ENCODE assay signal across 8 cellular contexts in genomic region chr16:8796469-8797363, GRCh38. TPM values are rescaled to one million over a fixed set of nuclear protein-coding genes. Genes with fewer than 3 reads are reported as not detected.
DNase-seq lines count a peak whose midpoint lies in the region; ATAC-seq lines count a peak whose summit lies in the region.

No MANE protein-coding gene starts in this region.

- POLR2A ChIA-PET in activated CD8-positive, alpha-beta T cell treated with anti-CD3 and anti-CD28 coated beads, Interleukin-2, amount 10 ng/mL, durations not matched to agents 7 days and 5 days (lab: Charles Lee) = interaction anchor here (0.6 to 3.7 kb wide), 9 partner anchors 13 to 179 kb away, joined by 3 to 29 read pairs (median 5); partner anchors contain the start of gene CARHSP1

- peaks cover 36% of the 10 kb centered on the region for H3K4me1 Mint-ChIP-seq in activated CD8-positive, alpha-beta T cell treated with anti-CD3 and anti-CD28 coated beads, Interleukin-2, amount 10 ng/mL, durations not matched to agents 7 days and 5 days (ENCODE audit: low read depth)

- H3K9ac ChIP-seq in iPS-18a (ENCODE audit: low read length) = peak overlapping the region; percentile 87

- peak overlapping the region; percentile 95 for H3K27ac Mint-ChIP-seq in activated CD8-positive, alpha-beta T cell treated with anti-CD3 and anti-CD28 coated beads, Interleukin-2, amount 10 ng/mL, durations not matched to agents 7 days and 5 days

- peak overlapping the region; percentile 99 for H3K4me3 Mint-ChIP-seq in activated CD8-positive, alpha-beta T cell treated with anti-CD3 and anti-CD28 coated beads, Interleukin-2, amount 10 ng/mL, durations not matched to agents 7 days and 5 days

- peaks cover 2% of the 10 kb centered on the region for H3K36me3 ChIP-seq in iPS-18a (ENCODE audit: control insufficient read depth, low read depth, low read length)

- no peaks in the 10 kb centered on the region for H3K27me3 ChIP-seq in iPS-18a (ENCODE audit: control insufficient read depth, insufficient read depth, low read length)

- no peaks in the 10 kb centered on the region for H3K9me3 ChIP-seq in iPS-18a (ENCODE audit: control insufficient read depth, low read depth, low read length)

- CTCF ChIA-PET in activated CD8-positive, alpha-beta T cell treated with anti-CD3 and anti-CD28 coated beads, Interleukin-2, amount 10 ng/mL, durations not matched to agents 7 days and 5 days (lab: Charles Lee) = interaction anchor here (0.8 to 2.0 kb wide), 4 partner anchors 13 to 83 kb away, joined by 4 to 7 read pairs (median 6); partner anchors contain the start of gene CARHSP1

- H3K9me3 Mint-ChIP-seq in activated CD8-positive, alpha-beta T cell treated with anti-CD3 and anti-CD28 coated beads, Interleukin-2, amount 10 ng/mL, durations not matched to agents 7 days and 5 days (ENCODE audit: insufficient read depth) = no peaks in the 10 kb centered on the region

- peaks cover 17% of the 10 kb centered on the region for H3K36me3 Mint-ChIP-seq in activated CD8-positive, alpha-beta T cell treated with anti-CD3 and anti-CD28 coated beads, Interleukin-2, amount 10 ng/mL, durations not matched to agents 7 days and 5 days (ENCODE audit: low read depth)

- peaks cover 7% of the 10 kb centered on the region for H3K4me1 ChIP-seq in iPS-18a (ENCODE audit: control insufficient read depth, low read depth, low read length)

- peak overlapping the region; percentile 95 for H3K4me3 ChIP-seq in iPS-18a (ENCODE audit: low read length)

- H3K27me3 Mint-ChIP-seq in activated CD8-positive, alpha-beta T cell treated with anti-CD3 and anti-CD28 coated beads, Interleukin-2, amount 10 ng/mL, durations not matched to agents 7 days and 5 days (ENCODE audit: low read depth) = no peaks in the 10 kb centered on the region

- DNase-seq in NOMO-1 treated with DMSO at 0.1 percent for 48 hours (lab: John Stamatoyannopoulos, UW; ENCODE audit: unreplicated experiment) = peak; percentile 43
- no peak for DNase-seq in NOMO-1 (lab: John Stamatoyannopoulos, UW; ENCODE audit: unreplicated experiment in 2 of 2)
- DNase-seq in activated CD8-positive, alpha-beta T cell treated with anti-CD3 and anti-CD28 coated beads, Interleukin-2, amount 10 ng/mL, durations not matched to agents 7 days and 5 days = no peak
- DNase-seq in substantia nigra (lab: John Stamatoyannopoulos, UW) = no peak
- no peak for DNase-seq in HUDEP-2 (lab: John Stamatoyannopoulos, UW; ENCODE audit: unreplicated experiment in 76 of 76)

- H3K27ac ChIP-seq in iPS-18a (ENCODE audit: low read length) = peak overlapping the region; percentile 82
- H3K27ac ChIP-seq in substantia nigra (ENCODE audit: low read depth, low read length, poor library complexity, severe bottlenecking) = peak overlapping the region; percentile 79

- ATAC-seq in activated CD8-positive, alpha-beta T cell treated with anti-CD3 and anti-CD28 coated beads, Interleukin-2, amount 10 ng/mL, durations not matched to agents 7 days and 5 days = no peak
- ATAC-seq in HG03108 (IDR thresholded peaks at IDR 0.05; ENCODE audit: unreplicated experiment) = no peak
- ATAC-seq in HG02610 (IDR thresholded peaks at IDR 0.05; ENCODE audit: unreplicated experiment) = no peak

RNA-seq across cellular contexts. Expression of gene TMEM186, which starts 0.7 kb away (rescaled TPM):
- total RNA-seq in activated CD8-positive, alpha-beta T cell treated with anti-CD3 and anti-CD28 coated beads, Interleukin-2, amount 10 ng/mL, durations not matched to agents 7 days and 5 days = 10 to 100 TPM; 11.0 to 11.1 TPM

RNA-seq across cellular contexts. Expression of gene PMM2, which starts 0.9 kb away (rescaled TPM):
- total RNA-seq in activated CD8-positive, alpha-beta T cell treated with anti-CD3 and anti-CD28 coated beads, Interleukin-2, amount 10 ng/mL, durations not matched to agents 7 days and 5 days = 10 to 100 TPM; 36.9 to 37.6 TPM
